35 cellular contexts compared by ENCODE assay signal in the genomic region with DNA sequence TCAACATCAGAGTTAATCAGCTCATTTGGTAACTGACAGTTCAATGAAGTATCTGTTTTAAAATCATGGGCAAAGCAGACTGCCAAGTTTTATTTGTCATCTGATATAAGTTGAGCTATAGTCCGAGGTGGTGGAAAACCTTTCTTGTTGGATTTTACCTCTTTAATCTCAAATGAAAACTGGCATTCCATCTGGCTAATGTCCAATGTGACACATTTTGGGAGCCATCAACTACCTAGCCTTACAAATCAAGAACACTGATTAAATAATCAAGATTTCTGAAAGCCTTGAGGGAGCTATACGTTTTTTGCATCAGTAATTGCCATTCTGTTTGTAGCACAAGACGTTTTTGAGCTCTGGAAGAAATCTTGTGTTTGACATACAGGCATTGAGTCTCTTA.
A peak's percentile ranks its signal among the peaks of the same experiment; 100 is the strongest.
DNase-seq lines count a peak whose midpoint lies in the region; ATAC-seq, FAIRE-seq and TF ChIP-seq lines count a peak whose summit lies in the region.
"Had no signal": no experiment of that assay in that cellular context is flagged by ENCODE, and none has a peak within 500 bp of the region (broad histone marks: within the 10 kb centered on the region; RNA-seq: fewer than 3 reads in every experiment).

No MANE protein-coding gene starts in this region.

- CTCF ChIA-PET in SK-N-SH (lab: Yijun Ruan, JAX) (interaction anchor here (0.9 kb wide), 1 partner anchor 51 kb away, joined by 3 read pairs; no protein-coding TSS in a partner anchor), H1 (lab: Charles Lee; ENCODE audit: partially characterized antibody) (no interaction called here)

- FAIRE-seq in H1 (lab: Jason Lieb, UNC) = no peak
- FAIRE-seq: A204.1, A549, D721Med had no signal

- DNase-seq in SK-N-SH (no peak), SK-N-DZ (ENCODE audit: low spot score) (peak; percentile 76), astrocyte of the hippocampus (ENCODE audit: low read depth, low spot score) (peak; percentile 3), H1 (ENCODE audit: low read depth in 1 of 2, low spot score in 2 of 2) (no peak), Peyer's patch (no peak), DMS153 treated with DMSO at 0.1 percent for 48 hours (lab: John Stamatoyannopoulos, UW; ENCODE audit: unreplicated experiment) (no peak), NAMALWA (ENCODE audit: low spot score) (no peak)
- DNase-seq: 8988T; ACHN; AML-193; BE2C; C1 segment of cervical spinal cord; Caco-2; Calu3; CD4-positive, alpha-beta memory T cell; CD4-positive, alpha-beta T cell; CD4-positive, CD25-positive, alpha-beta regulatory T cell; CD8-positive, alpha-beta memory T cell; CD8-positive, alpha-beta T cell; COR-L47; DMS 273 treated with DMSO at 0.1 percent for 48 hours; DMS153; DMS53; DMS79; DMS79 treated with DMSO at 0.1 percent for 48 hours; DND-41; EL had no signal

- H2AK5ac ChIP-seq in H1 (ENCODE audit: low read depth, low read length) = no peak overlapping the region

- no peaks in the 10 kb centered on the region for H3K23me2 ChIP-seq in H1 (ENCODE audit: low read depth, low read length)

- no peak overlapping the region for H3K4ac ChIP-seq in H1 (replicated peaks; ENCODE audit: insufficient read length, low read depth, low read length)

- no peaks in the 10 kb centered on the region for H3F3A ChIP-seq in SK-N-SH (replicated peaks; ENCODE audit: insufficient read depth)

- no peaks in the 10 kb centered on the region for H3K27me3 ChIP-seq in SK-N-SH (ENCODE audit: insufficient read depth)
- H3K27me3 ChIP-seq in H1 (replicated peaks in 1 of 4; ENCODE audit: control insufficient read depth in 3 of 4, extremely low read depth in 1 of 4, insufficient read depth in 3 of 4, low read length in 3 of 4) = no peaks in the 10 kb centered on the region
- no peaks in the 10 kb centered on the region for H3K27me3 ChIP-seq in Peyer's patch
- H3K27me3 ChIP-seq: BE2C; BLaER1; BLaER1 treated with 17β-estradiol and CSF1 and Interleukin-3, amounts not matched to agents 10 nM and 100 nM had no signal

- H2AFZ ChIP-seq in SK-N-SH (ENCODE audit: low read depth) (no peak overlapping the region), H1 (ENCODE audit: low read length) (no peak overlapping the region)

- no peak overlapping the region for H2BK5ac ChIP-seq in H1 (ENCODE audit: low read depth, low read length)

- no peak for TF ChIP-seq RAD21 in SK-N-SH (IDR thresholded peaks at IDR 0.05; ENCODE audit: low read length)
- no peak for TF ChIP-seq RAD21 in H1 (IDR thresholded peaks at IDR 0.05 in 1 of 2, conservative IDR thresholded peaks at IDR 0.05 in 1 of 2; ENCODE audit: low read depth in 2 of 2, low read length in 2 of 2)

- H3K27ac ChIP-seq in SK-N-SH (ENCODE audit: low read depth in 2 of 2, low read length in 1 of 2) = no peak overlapping the region
- H3K27ac ChIP-seq in H1 (ENCODE audit: low read depth, low read length) = no peak overlapping the region
- no peak overlapping the region for H3K27ac ChIP-seq in Peyer's patch
- H3K27ac ChIP-seq: 22Rv1; A549; BLaER1; BLaER1 treated with 17β-estradiol and CSF1 and Interleukin-3, amounts not matched to agents 10 nM and 100 nM; C4-2B had no signal

- H3K9me2 ChIP-seq in SK-N-SH = no peaks in the 10 kb centered on the region

- no peaks in the 10 kb centered on the region for H4K20me1 ChIP-seq in SK-N-SH (ENCODE audit: insufficient read depth)
- no peaks in the 10 kb centered on the region for H4K20me1 ChIP-seq in H1 (replicated peaks in 1 of 2; ENCODE audit: control insufficient read depth in 1 of 2, insufficient read depth in 2 of 2, low read length in 2 of 2)
- H4K20me1 ChIP-seq: BLaER1; BLaER1 treated with 17β-estradiol and CSF1 and Interleukin-3, amounts not matched to agents 10 nM and 100 nM had no signal

- no peak for ATAC-seq in SK-N-SH treated with all-trans-retinoic acid at 6 μM for 48 hours
- ATAC-seq: A549; CD8-positive, alpha-beta T cell had no signal

- no peak overlapping the region for H3K23ac ChIP-seq in H1 (ENCODE audit: insufficient read length)

- H3K4me1 ChIP-seq in SK-N-SH (ENCODE audit: control insufficient read depth in 1 of 2, insufficient read depth in 2 of 2, low read depth in 1 of 2, low read length in 1 of 2) = no peaks in the 10 kb centered on the region
- H3K4me1 ChIP-seq in H1 (replicated peaks in 1 of 4; ENCODE audit: control insufficient read depth in 3 of 4, insufficient read depth in 4 of 4, low read length in 3 of 4) = no peaks in the 10 kb centered on the region
- no peaks in the 10 kb centered on the region for H3K4me1 ChIP-seq in Peyer's patch
- H3K4me1 ChIP-seq: BE2C; BLaER1; BLaER1 treated with 17β-estradiol and CSF1 and Interleukin-3, amounts not matched to agents 10 nM and 100 nM; Caco-2 had no signal

- H3K4me3 ChIP-seq in SK-N-SH (ENCODE audit: low read depth in 2 of 2, low read length in 1 of 2) = no peak overlapping the region
- H3K4me3 ChIP-seq in H1 (ENCODE audit: extremely low read depth in 1 of 4, insufficient read depth in 2 of 4, low read depth in 3 of 4, low read length in 4 of 4) = no peak overlapping the region
- no peak overlapping the region for H3K4me3 ChIP-seq in Peyer's patch
- H3K4me3 ChIP-seq: A549; BLaER1; BLaER1 treated with 17β-estradiol and CSF1 and Interleukin-3, amounts not matched to agents 10 nM and 100 nM had no signal

- TF ChIP-seq EP300 in SK-N-SH (IDR thresholded peaks at IDR 0.05; ENCODE audit: borderline replicate concordance in 1 of 2, low read depth in 1 of 2, low read length in 1 of 2) = no peak
- no peak for TF ChIP-seq EP300 in H1 (IDR thresholded peaks at IDR 0.05; ENCODE audit: borderline replicate concordance in 1 of 2, low read depth in 2 of 2, low read length in 2 of 2)

- TF ChIP-seq POLR2A in H1 (IDR thresholded peaks at IDR 0.05; ENCODE audit: control extremely low read depth in 1 of 2, low read depth in 2 of 2, low read length in 2 of 2) (no peak), Peyer's patch (IDR thresholded peaks at IDR 0.05) (no peak)

- no peak overlapping the region for H2BK12ac ChIP-seq in H1 (ENCODE audit: low read depth, low read length)

- H4K5ac ChIP-seq in H1 (ENCODE audit: insufficient read length, low read depth, low read length) = no peak overlapping the region

- H3K9ac ChIP-seq in SK-N-SH (no peak overlapping the region), H1 (replicated peaks in 1 of 4; ENCODE audit: extremely low read depth in 1 of 4, low read depth in 3 of 4, low read length in 3 of 4) (no peak overlapping the region)
- H3K9ac ChIP-seq: BLaER1; BLaER1 treated with 17β-estradiol and CSF1 and Interleukin-3, amounts not matched to agents 10 nM and 100 nM had no signal

- no peak overlapping the region for H3K14ac ChIP-seq in H1 (ENCODE audit: insufficient read length)

- H2BK120ac ChIP-seq in H1 (replicated peaks; ENCODE audit: low read depth, low read length) = peak overlapping the region; percentile 21

- H4K91ac ChIP-seq in H1 (replicated peaks; ENCODE audit: insufficient read length, low read length) = no peak overlapping the region

- 7% methylated on average over 3 of the region's 3 CpGs for WGBS in SK-N-SH (ENCODE audit: low lambda C conversion rate)
- WGBS in H1 (ENCODE audit: extremely low coverage in 1 of 2, insufficient coverage in 1 of 2, insufficient read length in 1 of 2, insufficient replicate concordance in 2 of 2, low coverage in 1 of 2, low lambda C conversion rate in 2 of 2, missing lambda C conversion rate in 1 of 2), 2 experiments = 80% methylated on average over 3 of the region's 3 CpGs; no CpG with 5 or more reads in 1 of the 2 experiments

- no peak overlapping the region for H3K56ac ChIP-seq in H1 (replicated peaks; ENCODE audit: insufficient read length, low read depth, low read length)

- no peaks in the 10 kb centered on the region for H3K9me3 ChIP-seq in SK-N-SH
- H3K9me3 ChIP-seq in H1 (ENCODE audit: insufficient read depth in 2 of 2, low read depth in 1 of 2, low read length in 1 of 2) = no peaks in the 10 kb centered on the region
- H3K9me3 ChIP-seq in Peyer's patch = no peaks in the 10 kb centered on the region
- H3K9me3 ChIP-seq: A549; BE2C; BLaER1; BLaER1 treated with 17β-estradiol and CSF1 and Interleukin-3, amounts not matched to agents 10 nM and 100 nM; Caco-2 had no signal

- H3K18ac ChIP-seq in H1 (ENCODE audit: extremely low read depth, low read length) = no peak overlapping the region

- POLR2A ChIA-PET in SK-N-SH (lab: Yijun Ruan, JAX) = no interaction called here
- POLR2A ChIA-PET in H1 (lab: Charles Lee; ENCODE audit: partially characterized antibody) = no interaction called here

- H2BK20ac ChIP-seq in H1 (ENCODE audit: low read length) = no peak overlapping the region

- H3K4me2 ChIP-seq in SK-N-SH (no peak overlapping the region), H1 (ENCODE audit: insufficient read depth in 1 of 2, low read depth in 2 of 2, low read length in 2 of 2) (no peak overlapping the region)
- H3K4me2 ChIP-seq: A549; BLaER1; BLaER1 treated with 17β-estradiol and CSF1 and Interleukin-3, amounts not matched to agents 10 nM and 100 nM had no signal

- TF ChIP-seq CTCF in SK-N-SH (IDR thresholded peaks at IDR 0.05) = no peak
- no peak for TF ChIP-seq CTCF in H1 (IDR thresholded peaks at IDR 0.05; ENCODE audit: control extremely low read depth in 1 of 3, insufficient read depth in 1 of 3, low read depth in 1 of 3, low read length in 3 of 3)
- no peak for TF ChIP-seq CTCF in Peyer's patch (IDR thresholded peaks at IDR 0.05)

- no peak overlapping the region for H4K8ac ChIP-seq in H1 (ENCODE audit: extremely low read depth, insufficient read depth, low read length)

- H2BK15ac ChIP-seq in H1 (ENCODE audit: low read length) = no peak overlapping the region

- H3K36me3 ChIP-seq in SK-N-SH (replicated peaks in 1 of 2; ENCODE audit: control insufficient read depth in 1 of 2, insufficient read depth in 2 of 2, low read length in 1 of 2) (no peaks in the 10 kb centered on the region), H1 (ENCODE audit: control insufficient read depth in 2 of 4, insufficient read depth in 4 of 4, low read length in 3 of 4) (no peaks in the 10 kb centered on the region), Peyer's patch (no peaks in the 10 kb centered on the region)
- H3K36me3 ChIP-seq: BE2C; BLaER1; BLaER1 treated with 17β-estradiol and CSF1 and Interleukin-3, amounts not matched to agents 10 nM and 100 nM had no signal

- no peaks in the 10 kb centered on the region; the same call in 1 of the 2 replicates for H3K79me2 ChIP-seq in SK-N-SH (ENCODE audit: insufficient read depth)
- H3K79me2 ChIP-seq in H1 (ENCODE audit: control insufficient read depth in 1 of 2, insufficient read depth in 2 of 2, low read length in 2 of 2) = no peaks in the 10 kb centered on the region

- no peaks in the 10 kb centered on the region for H3K79me1 ChIP-seq in H1 (ENCODE audit: low read depth, low read length)

TF ChIP-seq in SK-N-SH treated with all-trans-retinoic acid at 6 μM for 48 hours, 23 proteins besides CTCF, POLR2A, EP300 and RAD21 (continues in another document):
- TF ChIP-seq ISL1 (CRISPR knock-in tag; IDR thresholded peaks at IDR 0.05) = peak; percentile 64
- TF ChIP-seq GLIS3 (CRISPR knock-in tag; IDR thresholded peaks at IDR 0.05) = no peak

TF ChIP-seq in SK-N-SH, 30 proteins besides CTCF, POLR2A, EP300 and RAD21 (continues in another document):
- TF ChIP-seq JUND (IDR thresholded peaks at IDR 0.05) (no peak), MXI1 (IDR thresholded peaks at IDR 0.05; ENCODE audit: low read depth, low read length) (no peak)

TF ChIP-seq in H1, 55 proteins besides CTCF, POLR2A, EP300 and RAD21 (continues in another document):
- no peak for TF ChIP-seq HDAC2 (IDR thresholded peaks at IDR 0.05; ENCODE audit: borderline replicate concordance in 1 of 2, low read depth in 2 of 2, low read length in 2 of 2)
- no peak for TF ChIP-seq JUND (IDR thresholded peaks at IDR 0.05; ENCODE audit: low read length)

Comparison
In these comparisons a context has a peak if more than half of its experiments do, and no peak if none do; other contexts are left out.
1. DNase-seq: peak in SK-N-DZ (single experiment) and astrocyte of the hippocampus (single experiment); none in SK-N-SH (single experiment), H1 (0 of 2), Peyer's patch (0 of 3), DMS153 treated with DMSO at 0.1 percent for 48 hours (single experiment) and NAMALWA (single experiment).